Comparison of ENCODE assay signal across 8 cellular contexts in genomic region chr15:63502843-63503738, GRCh38. TPM values are rescaled to one million over a fixed set of nuclear protein-coding genes. Genes with fewer than 3 reads are reported as not detected.
DNase-seq lines count a peak whose midpoint lies in the region; ATAC-seq and TF ChIP-seq lines count a peak whose summit lies in the region.

No MANE protein-coding gene starts in this region.

- no peaks in the 10 kb centered on the region for H3K27me3 ChIP-seq in right atrium auricular region
- no peaks in the 10 kb centered on the region for H3K27me3 ChIP-seq in psoas muscle (ENCODE audit: insufficient read depth in 3 of 3, low read length in 2 of 3)

- peaks cover 2% of the 10 kb centered on the region for H3K36me3 Mint-ChIP-seq in activated naive CD8-positive, alpha-beta T cell treated with anti-CD3 and anti-CD28 coated beads, Interleukin-2, amount 10 ng/mL, durations not matched to agents 7 days and 5 days

- peak overlapping the region; percentile 92 for H3K27ac Mint-ChIP-seq in activated naive CD8-positive, alpha-beta T cell treated with anti-CD3 and anti-CD28 coated beads, Interleukin-2, amount 10 ng/mL, durations not matched to agents 7 days and 5 days

- WGBS in psoas muscle, 3 donors: 34 to 50% (median 45%) methylated on average over 34 of the region's 34 CpGs

- no peaks in the 10 kb centered on the region for H3K9me3 ChIP-seq in right atrium auricular region
- no peaks in the 10 kb centered on the region for H3K9me3 ChIP-seq in psoas muscle

- peak overlapping the region; percentile 95 to 98 for H3K27ac ChIP-seq in right atrium auricular region
- H3K27ac ChIP-seq in psoas muscle: peak overlapping the region; percentile 94

- H3K36me3 ChIP-seq in right atrium auricular region (no peaks in the 10 kb centered on the region), psoas muscle (ENCODE audit: insufficient read depth in 1 of 2, low read depth in 1 of 2) (no peaks in the 10 kb centered on the region)

- ATAC-seq in HG03439 (IDR thresholded peaks at IDR 0.05; ENCODE audit: unreplicated experiment): peak; percentile 44
- ATAC-seq in activated naive CD8-positive, alpha-beta T cell treated with anti-CD3 and anti-CD28 coated beads, Interleukin-2, amount 10 ng/mL, durations not matched to agents 7 days and 5 days (ENCODE audit: low read depth): peak; percentile 48
- ATAC-seq in psoas muscle: peak; percentile 21 to 56 (median 51)

- peak overlapping the region; percentile 79 for H3K4me3 Mint-ChIP-seq in activated naive CD8-positive, alpha-beta T cell treated with anti-CD3 and anti-CD28 coated beads, Interleukin-2, amount 10 ng/mL, durations not matched to agents 7 days and 5 days

- no peaks in the 10 kb centered on the region for H3K27me3 Mint-ChIP-seq in activated naive CD8-positive, alpha-beta T cell treated with anti-CD3 and anti-CD28 coated beads, Interleukin-2, amount 10 ng/mL, durations not matched to agents 7 days and 5 days

- peak; percentile 83 for DNase-seq in AG08395 (ENCODE audit: low spot score)
- peak; percentile 67 for DNase-seq in GM19238 (ENCODE audit: insufficient read length, low spot score)
- peak; percentile 99 for DNase-seq in SKM-1 treated with dmso at 0.1 percent for 144 hours (lab: John Stamatoyannopoulos, UW; ENCODE audit: unreplicated experiment)
- DNase-seq in activated naive CD8-positive, alpha-beta T cell treated with anti-CD3 and anti-CD28 coated beads, Interleukin-2, amount 10 ng/mL, durations not matched to agents 7 days and 5 days: peak; percentile 74
- peak; percentile 97 for DNase-seq in right atrium auricular region (ENCODE audit: low spot score)
- DNase-seq in psoas muscle: peak; percentile 91 to 95
- DNase-seq in NCI-H2196 (lab: John Stamatoyannopoulos, UW; ENCODE audit: unreplicated experiment): no peak

- peak overlapping the region; percentile 65 to 84 for H3K4me3 ChIP-seq in right atrium auricular region
- H3K4me3 ChIP-seq in psoas muscle: peak overlapping the region; percentile 82

- no peaks in the 10 kb centered on the region for H3K9me3 Mint-ChIP-seq in activated naive CD8-positive, alpha-beta T cell treated with anti-CD3 and anti-CD28 coated beads, Interleukin-2, amount 10 ng/mL, durations not matched to agents 7 days and 5 days

- intact Hi-C loops in psoas muscle (cut with DNase I): loop anchor here in 1 of 2 donors (5.0 kb wide), 1 partner anchor 94 kb away; the partner anchor contains the start of gene FBXL22

- POLR2A ChIA-PET in activated naive CD8-positive, alpha-beta T cell treated with anti-CD3 and anti-CD28 coated beads, Interleukin-2, amount 10 ng/mL, durations not matched to agents 7 days and 5 days (lab: Charles Lee): interaction anchor here (0.6 to 4.9 kb wide), 12 partner anchors 7 to 847 kb away, joined by 3 to 52 read pairs (median 8); partner anchors contain the start of gene RPS27L

- H3K4me1 ChIP-seq in right atrium auricular region: peaks cover 0 to 54% of the 10 kb centered on the region in 2 donors
- H3K4me1 ChIP-seq in psoas muscle: peaks cover 41% of the 10 kb centered on the region

- H3K4me1 Mint-ChIP-seq in activated naive CD8-positive, alpha-beta T cell treated with anti-CD3 and anti-CD28 coated beads, Interleukin-2, amount 10 ng/mL, durations not matched to agents 7 days and 5 days: peaks cover 50% of the 10 kb centered on the region

- no peak for TF ChIP-seq CTCF in right atrium auricular region (IDR thresholded peaks at IDR 0.05)
- no peak for TF ChIP-seq CTCF in psoas muscle (IDR thresholded peaks at IDR 0.05)

RNA-seq across cellular contexts. Expression of gene USP3, which starts 1.3 kb away (rescaled TPM):
- 10 to 100 TPM; 75.6 to 83.1 TPM for total RNA-seq in activated naive CD8-positive, alpha-beta T cell treated with anti-CD3 and anti-CD28 coated beads, Interleukin-2, amount 10 ng/mL, durations not matched to agents 7 days and 5 days
- total RNA-seq in right atrium auricular region (10 to 100 TPM; 12.3 to 18.5 TPM), psoas muscle (10 to 100 TPM in 3 of 4 donors, 1 to 10 TPM in 1; 9.4 to 13.6 (median 12.1) TPM)
- 10 to 100 TPM; 10.1 to 11.5 (median 10.9) TPM for polyA plus RNA-seq in psoas muscle
